19 cellular contexts compared by ENCODE assay signal in the genomic region with DNA sequence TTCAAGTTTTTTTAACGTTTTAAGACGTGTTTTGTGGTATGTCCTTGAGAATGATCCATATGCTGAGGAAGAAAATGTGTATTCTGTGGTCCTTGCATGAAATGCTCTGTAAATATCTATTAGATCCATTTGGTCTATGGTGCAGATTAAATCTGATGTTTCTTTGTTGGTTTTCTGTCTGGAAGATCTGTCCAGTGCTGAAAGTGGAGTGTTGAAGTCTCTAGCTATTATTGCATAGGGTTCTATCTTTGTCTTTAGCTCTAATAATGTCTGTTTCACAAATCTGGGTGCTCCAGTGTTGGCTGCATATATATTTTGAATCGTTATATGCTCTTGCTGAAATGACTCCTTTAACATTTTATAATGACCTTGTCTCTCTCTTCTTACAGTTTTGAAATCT.
DNase-seq lines count a peak whose midpoint lies in the region; ATAC-seq, FAIRE-seq and TF ChIP-seq lines count a peak whose summit lies in the region.
"Had no signal": no experiment of that assay in that cellular context is flagged by ENCODE, and none has a peak within 500 bp of the region (broad histone marks: within the 10 kb centered on the region; RNA-seq: fewer than 3 reads in every experiment).

No MANE protein-coding gene starts in this region.

- DNase-seq in A549 (ENCODE audit: low read depth in 1 of 2, low spot score in 1 of 2) (no peak), GM23338 (ENCODE audit: low spot score) (no peak), RCC 7860 (ENCODE audit: low spot score) (no peak)
- no peak for DNase-seq in stimulated activated CD4-positive, alpha-beta T cell treated with anti-CD3 and anti-CD28 coated beads, Interleukin-4, amount 100 ng/mL, for 24 hours
- DNase-seq: Caco-2; CD4-positive, CD25-positive, alpha-beta regulatory T cell; CD8-positive, alpha-beta T cell; DMS153; DND-41; GM23248; H9 had no signal

- TF ChIP-seq EP300 in A549 (IDR thresholded peaks at IDR 0.05) (no peak), Ishikawa (IDR thresholded peaks at IDR 0.05; ENCODE audit: borderline replicate concordance) (no peak)

- H3K27ac ChIP-seq in A549 (no peak overlapping the region), GM23338 (ENCODE audit: low read depth) (no peak overlapping the region)
- H3K27ac ChIP-seq: BLaER1, C4-2B, GM23248 had no signal

- TF ChIP-seq POLR2A in A549 (IDR thresholded peaks at IDR 0.05; ENCODE audit: low read length) = no peak

- POLR2A ChIA-PET in A549 (lab: Yijun Ruan, JAX) = no interaction called here

- H3K27me3 Mint-ChIP-seq in GM23338 (ENCODE audit: insufficient read depth, low read depth, poor library complexity) = no peaks in the 10 kb centered on the region
- H3K27me3 Mint-ChIP-seq: B cell; CD4-positive, CD25-positive, alpha-beta regulatory T cell had no signal

- no peak overlapping the region for H2AFZ ChIP-seq in GM23338
- H2AFZ ChIP-seq: GM23248 had no signal

- TF ChIP-seq CTCF in A549 (IDR thresholded peaks at IDR 0.05) = no peak
- no peak for TF ChIP-seq CTCF in GM23338 (conservative IDR thresholded peaks at IDR 0.05; ENCODE audit: low read depth in 2 of 2)

- H3K4me1 ChIP-seq in A549 (no peaks in the 10 kb centered on the region), GM23338 (ENCODE audit: insufficient read depth) (no peaks in the 10 kb centered on the region)
- H3K4me1 ChIP-seq: BLaER1, Caco-2 had no signal

- no peaks in the 10 kb centered on the region for H3K27me3 ChIP-seq in GM23338 (ENCODE audit: insufficient read depth)

- no peaks in the 10 kb centered on the region for H3K9me3 Mint-ChIP-seq in GM23338
- H3K9me3 Mint-ChIP-seq: H9 had no signal

- WGBS in A549 (ENCODE audit: missing lambda C conversion rate) = 47% methylated on average over 3 of the region's 3 CpGs

- no peaks in the 10 kb centered on the region for H3K36me3 ChIP-seq in GM23338 (ENCODE audit: insufficient read depth)
- H3K36me3 ChIP-seq: BLaER1 had no signal

- CTCF ChIA-PET in A549 (lab: Yijun Ruan, JAX) = no interaction called here

- ATAC-seq in A549 (no peak), GM23338 (no peak)
- ATAC-seq in activated CD4-positive, CD25-positive, alpha-beta regulatory T cell treated with anti-CD3 and anti-CD28 coated beads, Interleukin-2, amount 50 U/mL, for 24 hours = no peak
- ATAC-seq: CD8-positive, alpha-beta T cell had no signal

- FAIRE-seq in A549 (lab: Jason Lieb, UNC) = no peak
- FAIRE-seq in islet of Langerhans (lab: Jason Lieb, UNC) = peak; percentile 47
- no peak for FAIRE-seq in RCC 7860 (lab: Jason Lieb, UNC)
- FAIRE-seq: G401.6, GM19239 had no signal

- no peak overlapping the region for H3K27ac Mint-ChIP-seq in GM23338
- H3K27ac Mint-ChIP-seq: B cell; CD4-positive, CD25-positive, alpha-beta regulatory T cell; CD8-positive, alpha-beta T cell; H9 had no signal

- no peaks in the 10 kb centered on the region for H3K4me1 Mint-ChIP-seq in GM23338
- H3K4me1 Mint-ChIP-seq: B cell; CD4-positive, CD25-positive, alpha-beta regulatory T cell; H9 had no signal

- TF ChIP-seq RAD21 in A549 (conservative IDR thresholded peaks at IDR 0.05 in 1 of 2, IDR thresholded peaks at IDR 0.05 in 1 of 2) (no peak), Ishikawa (IDR thresholded peaks at IDR 0.05; ENCODE audit: low read depth) (no peak)

- no peak overlapping the region for H3K4me3 ChIP-seq in A549
- no peak overlapping the region for H3K4me3 ChIP-seq in GM23338
- H3K4me3 ChIP-seq: BLaER1, GM23248 had no signal

- H3K79me2 ChIP-seq in GM23338 (replicated peaks; ENCODE audit: insufficient read depth) = no peaks in the 10 kb centered on the region

- no peak overlapping the region for H3K4me3 Mint-ChIP-seq in GM23338
- H3K4me3 Mint-ChIP-seq: B cell; CD4-positive, CD25-positive, alpha-beta regulatory T cell; CD8-positive, alpha-beta T cell; H9 had no signal

- no peaks in the 10 kb centered on the region for H4K20me1 ChIP-seq in GM23338 (replicated peaks; ENCODE audit: insufficient read depth)
- H4K20me1 ChIP-seq: BLaER1 had no signal

- no peaks in the 10 kb centered on the region for H3K9me3 ChIP-seq in A549
- H3K9me3 ChIP-seq: BLaER1, Caco-2 had no signal

- no peaks in the 10 kb centered on the region for H3F3A ChIP-seq in GM23338 (replicated peaks; ENCODE audit: low read depth)

- no peaks in the 10 kb centered on the region for H3K9me2 ChIP-seq in GM23338 (ENCODE audit: insufficient read depth)

- H3K36me3 Mint-ChIP-seq in GM23338 (ENCODE audit: low read depth) = no peaks in the 10 kb centered on the region
- H3K36me3 Mint-ChIP-seq: CD4-positive, CD25-positive, alpha-beta regulatory T cell; CD8-positive, alpha-beta T cell had no signal

- no peak overlapping the region for H3K4me2 ChIP-seq in A549
- H3K4me2 ChIP-seq in GM23338 = no peak overlapping the region
- H3K4me2 ChIP-seq: BLaER1 had no signal

TF ChIP-seq in A549, 52 proteins besides CTCF, POLR2A, EP300 and RAD21 (continues in another document):
- TF ChIP-seq, protein P1, sequence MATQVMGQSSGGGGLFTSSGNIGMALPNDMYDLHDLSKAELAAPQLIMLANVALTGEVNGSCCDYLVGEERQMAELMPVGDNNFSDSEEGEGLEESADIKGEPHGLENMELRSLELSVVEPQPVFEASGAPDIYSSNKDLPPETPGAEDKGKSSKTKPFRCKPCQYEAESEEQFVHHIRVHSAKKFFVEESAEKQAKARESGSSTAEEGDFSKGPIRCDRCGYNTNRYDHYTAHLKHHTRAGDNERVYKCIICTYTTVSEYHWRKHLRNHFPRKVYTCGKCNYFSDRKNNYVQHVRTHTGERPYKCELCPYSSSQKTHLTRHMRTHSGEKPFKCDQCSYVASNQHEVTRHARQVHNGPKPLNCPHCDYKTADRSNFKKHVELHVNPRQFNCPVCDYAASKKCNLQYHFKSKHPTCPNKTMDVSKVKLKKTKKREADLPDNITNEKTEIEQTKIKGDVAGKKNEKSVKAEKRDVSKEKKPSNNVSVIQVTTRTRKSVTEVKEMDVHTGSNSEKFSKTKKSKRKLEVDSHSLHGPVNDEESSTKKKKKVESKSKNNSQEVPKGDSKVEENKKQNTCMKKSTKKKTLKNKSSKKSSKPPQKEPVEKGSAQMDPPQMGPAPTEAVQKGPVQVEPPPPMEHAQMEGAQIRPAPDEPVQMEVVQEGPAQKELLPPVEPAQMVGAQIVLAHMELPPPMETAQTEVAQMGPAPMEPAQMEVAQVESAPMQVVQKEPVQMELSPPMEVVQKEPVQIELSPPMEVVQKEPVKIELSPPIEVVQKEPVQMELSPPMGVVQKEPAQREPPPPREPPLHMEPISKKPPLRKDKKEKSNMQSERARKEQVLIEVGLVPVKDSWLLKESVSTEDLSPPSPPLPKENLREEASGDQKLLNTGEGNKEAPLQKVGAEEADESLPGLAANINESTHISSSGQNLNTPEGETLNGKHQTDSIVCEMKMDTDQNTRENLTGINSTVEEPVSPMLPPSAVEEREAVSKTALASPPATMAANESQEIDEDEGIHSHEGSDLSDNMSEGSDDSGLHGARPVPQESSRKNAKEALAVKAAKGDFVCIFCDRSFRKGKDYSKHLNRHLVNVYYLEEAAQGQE (IDR thresholded peaks at IDR 0.05) = peak; percentile 79

TF ChIP-seq in GM23338, 12 proteins besides CTCF, POLR2A, EP300 and RAD21 (continues in another document):
- TF ChIP-seq EZH2 (IDR thresholded peaks at IDR 0.05; ENCODE audit: low read depth, unreplicated experiment) = no peak

TF ChIP-seq in Ishikawa, 13 proteins besides CTCF, POLR2A, EP300 and RAD21:
- no peak for TF ChIP-seq ZBTB7A (IDR thresholded peaks at IDR 0.05; ENCODE audit: low read depth)
- TF ChIP-seq, protein P1 (IDR thresholded peaks at IDR 0.05; ENCODE audit: low read depth) = peak; percentile 72
